ENCODE assay signal across 20 cellular contexts in the genomic region with DNA sequence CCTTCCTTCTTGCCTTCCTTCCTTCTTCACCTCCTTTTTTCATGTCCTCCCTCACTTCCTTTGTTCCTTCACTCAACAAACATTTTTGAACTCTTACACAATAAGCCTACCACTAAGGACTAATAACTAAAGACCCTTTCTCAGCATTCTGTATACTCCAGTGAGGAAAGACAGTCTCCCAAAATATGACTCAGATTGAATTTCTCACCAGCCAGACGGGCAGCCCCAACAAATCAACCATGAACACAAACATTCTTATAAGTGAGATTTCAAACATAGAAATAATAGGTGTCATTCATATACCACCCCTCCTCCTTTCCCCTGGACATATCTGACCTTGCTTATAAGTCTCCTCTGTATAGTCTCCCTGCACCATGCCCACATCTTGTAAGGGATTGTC.
"Had no signal": no experiment of that assay in that cellular context is flagged by ENCODE, and none has a peak within 500 bp of the region (broad histone marks: within the 10 kb centered on the region; RNA-seq: fewer than 3 reads in every experiment).

No MANE protein-coding gene starts in this region.

- H3K36me3 Mint-ChIP-seq: mesothelial cell of epicardium, natural killer cell, neural progenitor cell had no signal

- H3K27ac ChIP-seq: coronary artery, heart right ventricle, left ventricle myocardium inferior, lower lobe of right lung, neural progenitor cell, ovary, right atrium auricular region, sigmoid colon had no signal

- DNase-seq: effector CD4-positive, alpha-beta T cell; foreskin melanocyte; heart right ventricle; left cardiac atrium; left ventricle myocardium inferior; lower lobe of right lung; natural killer cell; nucleus accumbens; ovary; sigmoid colon; small intestine; stimulated activated CD4-positive, alpha-beta T cell treated with anti-CD3 and anti-CD28 coated beads, Interleukin-2, amount 100 ng/mL, for 48 hours; stimulated activated naive CD4-positive, alpha-beta T cell treated with Interleukin-2 at 50 U/mL for 16 hours; trophoblast cell had no signal

- H3K4me3 Mint-ChIP-seq: endodermal cell, memory B cell, mesothelial cell of epicardium, natural killer cell had no signal

- H3K27me3 ChIP-seq: neural progenitor cell, ovary, right atrium auricular region, sigmoid colon had no signal

- ATAC-seq: heart right ventricle, left cardiac atrium, lower lobe of right lung, natural killer cell had no signal

- H3K4me1 Mint-ChIP-seq: memory B cell, natural killer cell had no signal

- H2AFZ ChIP-seq: neural progenitor cell had no signal

- H3K9ac ChIP-seq: neural progenitor cell had no signal

- H3K36me3 ChIP-seq: heart right ventricle, left ventricle myocardium inferior, lower lobe of right lung, neural progenitor cell, ovary, right atrium auricular region, sigmoid colon had no signal

- H3K27ac Mint-ChIP-seq: memory B cell, mesothelial cell of epicardium, natural killer cell had no signal

- H3K4me1 ChIP-seq: heart right ventricle, left ventricle myocardium inferior, lower lobe of right lung, right atrium auricular region, sigmoid colon had no signal

- H3K9me3 Mint-ChIP-seq: endodermal cell, mesothelial cell of epicardium, neural progenitor cell had no signal

- H3K9me3 ChIP-seq: heart right ventricle, left ventricle myocardium inferior, lower lobe of right lung, ovary, right atrium auricular region, sigmoid colon had no signal

- H3K4me3 ChIP-seq: coronary artery, heart right ventricle, left ventricle myocardium inferior, lower lobe of right lung, neural progenitor cell, ovary, right atrium auricular region, sigmoid colon had no signal
